In genomic region chr2:233081232-233081730, GRCh38 we compare ENCODE assay signal across 11 cellular contexts. TPM values are rescaled to one million over a fixed set of nuclear protein-coding genes. Genes with fewer than 3 reads are reported as not detected.
DNase-seq lines count a peak whose midpoint lies in the region; ATAC-seq and TF ChIP-seq lines count a peak whose summit lies in the region.
"Had no signal": no experiment of that assay in that cellular context is flagged by ENCODE, and none has a peak within 500 bp of the region (broad histone marks: within the 10 kb centered on the region; RNA-seq: fewer than 3 reads in every experiment).

No MANE protein-coding gene starts in this region.

- peak overlapping the region; percentile 84 to 93 for H3K4me3 Mint-ChIP-seq in activated T-cell treated with anti-CD3 and anti-CD28 coated beads, Interleukin-2, amount 50 U/mL, for 72 hours
- H3K4me3 Mint-ChIP-seq in natural killer cell treated with Interleukin-12 subunit alpha and Interleukin-12 subunit beta and Interleukin-15 and Interleukin-18, amount 100 ng/mL, for 72 hours = peak overlapping the region; percentile 85

- peak; percentile 72 to 79 for ATAC-seq in activated T-cell treated with anti-CD3 and anti-CD28 coated beads, Interleukin-2, amount 50 U/mL, for 72 hours (replicated peaks in 1 of 2)
- ATAC-seq in natural killer cell treated with Interleukin-12 subunit alpha and Interleukin-12 subunit beta and Interleukin-15 and Interleukin-18, amount 100 ng/mL, for 72 hours = peak; percentile 75 to 78
- ATAC-seq in HG03095 (IDR thresholded peaks at IDR 0.05; ENCODE audit: unreplicated experiment) (no peak), GM21825 (IDR thresholded peaks at IDR 0.05; ENCODE audit: unreplicated experiment) (no peak), foreskin keratinocyte (no peak)

- TF ChIP-seq CTCF in Loucy (conservative IDR thresholded peaks at IDR 0.05; ENCODE audit: low read length) (no peak), foreskin keratinocyte (conservative IDR thresholded peaks at IDR 0.05) (no peak), prostate gland (IDR thresholded peaks at IDR 0.05) (no peak)

- peaks cover 85% of the 10 kb centered on the region for H3K79me2 ChIP-seq in Loucy (ENCODE audit: insufficient read depth, low read length)

- peaks cover 10 to 31% of the 10 kb centered on the region in 2 donors for H3K36me3 Mint-ChIP-seq in activated T-cell treated with anti-CD3 and anti-CD28 coated beads, Interleukin-2, amount 50 U/mL, for 72 hours (ENCODE audit: insufficient read depth in 2 of 2)
- H3K36me3 Mint-ChIP-seq in natural killer cell treated with Interleukin-12 subunit alpha and Interleukin-12 subunit beta and Interleukin-15 and Interleukin-18, amount 100 ng/mL, for 72 hours = peaks cover 30% of the 10 kb centered on the region

- peaks cover 4% of the 10 kb centered on the region for H3F3A ChIP-seq in Loucy (ENCODE audit: low read depth)

- H3K9ac ChIP-seq in Loucy (ENCODE audit: low read depth, low read length, poor library complexity, severe bottlenecking) = no peak overlapping the region

- peak overlapping the region; percentile 47; the same call in 1 of the 2 replicates for H3K4me3 ChIP-seq in GM08714 (ENCODE audit: low read length)
- no peak overlapping the region for H3K4me3 ChIP-seq in Loucy (ENCODE audit: low read length, poor library complexity, severe bottlenecking)
- H3K4me3 ChIP-seq in prostate gland = no peak overlapping the region

- WGBS in prostate gland = 70% methylated on average over 9 of the region's 9 CpGs

- intact Hi-C loops in prostate gland (cut with DNase I) = no loop called here

- no peaks in the 10 kb centered on the region for H3K27me3 ChIP-seq in Loucy (ENCODE audit: insufficient read depth, low read length, poor library complexity, severe bottlenecking)
- H3K27me3 ChIP-seq in foreskin keratinocyte = peaks cover 8% of the 10 kb centered on the region
- H3K27me3 ChIP-seq in prostate gland (replicated peaks; ENCODE audit: insufficient read depth) = no peaks in the 10 kb centered on the region

- DNase-seq in activated T-cell treated with anti-CD3 and anti-CD28 coated beads, Interleukin-2, amount 50 U/mL, for 72 hours = peak; percentile 74 to 83
- peak; percentile 76 for DNase-seq in natural killer cell treated with Interleukin-12 subunit alpha and Interleukin-12 subunit beta and Interleukin-15 and Interleukin-18, amount 100 ng/mL, for 72 hours (ENCODE audit: low spot score)
- no peak for DNase-seq in foreskin keratinocyte
- no peak for DNase-seq in prostate gland (ENCODE audit: low spot score)

- H3K36me3 ChIP-seq in Loucy (ENCODE audit: insufficient read depth, low read length) (peaks cover 54% of the 10 kb centered on the region; the same call in 1 of the 2 replicates), prostate gland (no peaks in the 10 kb centered on the region)

- no peak overlapping the region for H3K27ac ChIP-seq in foreskin keratinocyte
- H3K27ac ChIP-seq in prostate gland = no peak overlapping the region

- no peaks in the 10 kb centered on the region for H3K27me3 Mint-ChIP-seq in activated T-cell treated with anti-CD3 and anti-CD28 coated beads, Interleukin-2, amount 50 U/mL, for 72 hours (ENCODE audit: low read depth)
- no peaks in the 10 kb centered on the region for H3K27me3 Mint-ChIP-seq in natural killer cell treated with Interleukin-12 subunit alpha and Interleukin-12 subunit beta and Interleukin-15 and Interleukin-18, amount 100 ng/mL, for 72 hours

- peaks cover 77% of the 10 kb centered on the region for H3K4me1 Mint-ChIP-seq in activated T-cell treated with anti-CD3 and anti-CD28 coated beads, Interleukin-2, amount 50 U/mL, for 72 hours (ENCODE audit: low read depth)
- H3K4me1 Mint-ChIP-seq in natural killer cell treated with Interleukin-12 subunit alpha and Interleukin-12 subunit beta and Interleukin-15 and Interleukin-18, amount 100 ng/mL, for 72 hours (ENCODE audit: low read depth in 2 of 2) = peaks cover 74 to 78% of the 10 kb centered on the region in 2 donors

- no peaks in the 10 kb centered on the region for H3K9me3 ChIP-seq in Loucy (ENCODE audit: insufficient read depth, low read depth, low read length)
- H3K9me3 ChIP-seq in prostate gland = no peaks in the 10 kb centered on the region

- no peaks in the 10 kb centered on the region for H3K9me2 ChIP-seq in Loucy (replicated peaks; ENCODE audit: low read depth, low read length)

- H3K4me2 ChIP-seq in Loucy (ENCODE audit: low read depth, low read length, poor library complexity, severe bottlenecking) = peak overlapping the region; percentile 2

- peaks cover 35% of the 10 kb centered on the region for H4K20me1 ChIP-seq in Loucy (ENCODE audit: insufficient read depth, low read length, poor library complexity, severe bottlenecking)

- no peak overlapping the region for H2AFZ ChIP-seq in Loucy (ENCODE audit: low read length)

- H3K27ac Mint-ChIP-seq in activated T-cell treated with anti-CD3 and anti-CD28 coated beads, Interleukin-2, amount 50 U/mL, for 72 hours = peak overlapping the region; percentile 76
- H3K27ac Mint-ChIP-seq in natural killer cell treated with Interleukin-12 subunit alpha and Interleukin-12 subunit beta and Interleukin-15 and Interleukin-18, amount 100 ng/mL, for 72 hours = peak overlapping the region in 1 of 2 donors; percentile 94

- TF ChIP-seq POLR2A in prostate gland (IDR thresholded peaks at IDR 0.05) = no peak

- H3K4me1 ChIP-seq in Loucy (ENCODE audit: insufficient read depth, low read length, poor library complexity, severe bottlenecking) (peaks cover 63% of the 10 kb centered on the region), foreskin keratinocyte (no peaks in the 10 kb centered on the region), prostate gland (replicated peaks) (no peaks in the 10 kb centered on the region)

- H3K9me3 Mint-ChIP-seq in activated T-cell treated with anti-CD3 and anti-CD28 coated beads, Interleukin-2, amount 50 U/mL, for 72 hours = no peaks in the 10 kb centered on the region
- no peaks in the 10 kb centered on the region for H3K9me3 Mint-ChIP-seq in natural killer cell treated with Interleukin-12 subunit alpha and Interleukin-12 subunit beta and Interleukin-15 and Interleukin-18, amount 100 ng/mL, for 72 hours

RNA-seq across cellular contexts. Expression of gene INPP5D, which starts 21.1 kb away (rescaled TPM):
- 10 to 100 TPM; 64.8 to 69.3 TPM for total RNA-seq in activated T-cell treated with anti-CD3 and anti-CD28 coated beads, Interleukin-2, amount 50 U/mL, for 72 hours
- 100 to 1,000 TPM; 136 to 155 TPM for total RNA-seq in natural killer cell treated with Interleukin-12 subunit alpha and Interleukin-12 subunit beta and Interleukin-15 and Interleukin-18, amount 100 ng/mL, for 72 hours
- total RNA-seq in foreskin keratinocyte = 21.8 and 25.5 TPM in 2 replicates
- polyA plus RNA-seq in foreskin keratinocyte = 14.5 and 15.2 TPM in 2 replicates
- 10 to 100 TPM; 11.4 to 18.8 TPM for total RNA-seq in prostate gland

RNA-seq across cellular contexts. Expression of gene NEU2, which starts 48.8 kb away (rescaled TPM):
- not detected for total RNA-seq in activated T-cell treated with anti-CD3 and anti-CD28 coated beads, Interleukin-2, amount 50 U/mL, for 72 hours
- not detected for total RNA-seq in natural killer cell treated with Interleukin-12 subunit alpha and Interleukin-12 subunit beta and Interleukin-15 and Interleukin-18, amount 100 ng/mL, for 72 hours
- total RNA-seq in foreskin keratinocyte = not detected in 2 replicates
- polyA plus RNA-seq in foreskin keratinocyte = not detected in 2 replicates
- not detected for total RNA-seq in prostate gland
- total RNA-seq: fibroblast of lung, myocyte, NCI-H460 had no signal
- polyA plus RNA-seq: fibroblast of lung had no signal

Comparison
In these comparisons a context has a peak if more than half of its experiments do, and no peak if none do; other contexts are left out.
1. ATAC-seq: peak in activated T-cell treated with anti-CD3 and anti-CD28 coated beads, Interleukin-2, amount 50 U/mL, for 72 hours (2 of 2) and natural killer cell treated with Interleukin-12 subunit alpha and Interleukin-12 subunit beta and Interleukin-15 and Interleukin-18, amount 100 ng/mL, for 72 hours (2 of 2); none in HG03095 (single experiment), GM21825 (single experiment) and foreskin keratinocyte (single experiment).
2. DNase-seq: peak in activated T-cell treated with anti-CD3 and anti-CD28 coated beads, Interleukin-2, amount 50 U/mL, for 72 hours (2 of 2) and natural killer cell treated with Interleukin-12 subunit alpha and Interleukin-12 subunit beta and Interleukin-15 and Interleukin-18, amount 100 ng/mL, for 72 hours (single experiment); none in foreskin keratinocyte (0 of 2) and prostate gland (single experiment).